In the genomic region with DNA sequence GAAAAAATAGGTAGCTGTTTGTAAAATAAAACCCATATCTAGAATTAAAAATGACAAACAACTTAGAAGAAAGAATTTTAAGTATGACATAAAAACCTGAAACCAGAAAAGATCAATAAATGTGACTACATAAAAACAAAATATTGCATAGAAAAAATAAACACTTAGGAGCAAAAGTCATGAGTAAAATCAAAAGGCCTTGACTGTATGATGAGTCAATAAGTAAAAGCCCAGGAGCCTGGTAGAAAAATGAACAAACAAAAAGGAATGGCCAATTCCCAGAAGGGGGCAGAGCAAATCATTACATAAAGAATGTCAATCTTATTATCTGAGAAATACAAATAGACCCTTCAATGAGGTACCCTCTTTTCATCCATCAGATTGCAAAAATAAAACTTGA, we compare ENCODE assay signal across 17 cellular contexts. TPM values are rescaled to one million over a fixed set of nuclear protein-coding genes. Genes with fewer than 3 reads are reported as not detected.
A peak's percentile ranks its signal among the peaks of the same experiment; 100 is the strongest.
DNase-seq lines count a peak whose midpoint lies in the region; ATAC-seq and TF ChIP-seq lines count a peak whose summit lies in the region.
"Had no signal": no experiment of that assay in that cellular context is flagged by ENCODE, and none has a peak within 500 bp of the region (broad histone marks: within the 10 kb centered on the region; RNA-seq: fewer than 3 reads in every experiment).

No MANE protein-coding gene starts in this region.

- H2AFZ ChIP-seq in GM23248 (no peak overlapping the region), fibroblast of lung (ENCODE audit: low read length) (no peak overlapping the region), smooth muscle cell (ENCODE audit: low read depth) (no peak overlapping the region)
- H2AFZ ChIP-seq: PC-9 had no signal

- no peak overlapping the region for H3K4me3 Mint-ChIP-seq in activated CD8-positive, alpha-beta T cell treated with anti-CD3 and anti-CD28 coated beads, Interleukin-2, amount 10 ng/mL, durations not matched to agents 7 days and 5 days
- H3K4me3 Mint-ChIP-seq: CD14-positive monocyte had no signal

- H3K9me3 ChIP-seq in GM23248 (ENCODE audit: low read depth) (no peaks in the 10 kb centered on the region), fibroblast of lung (ENCODE audit: control insufficient read depth, insufficient read depth, low read depth, low read length) (no peaks in the 10 kb centered on the region), smooth muscle cell (replicated peaks; ENCODE audit: low read depth) (no peaks in the 10 kb centered on the region)

- no peaks in the 10 kb centered on the region for H3K79me2 ChIP-seq in GM23248 (ENCODE audit: insufficient read depth)
- no peaks in the 10 kb centered on the region for H3K79me2 ChIP-seq in fibroblast of lung (ENCODE audit: control insufficient read depth, insufficient read depth, low read length)
- no peaks in the 10 kb centered on the region for H3K79me2 ChIP-seq in smooth muscle cell (ENCODE audit: low read depth)

- H3K36me3 Mint-ChIP-seq in activated CD8-positive, alpha-beta T cell treated with anti-CD3 and anti-CD28 coated beads, Interleukin-2, amount 10 ng/mL, durations not matched to agents 7 days and 5 days (ENCODE audit: low read depth), result no peaks in the 10 kb centered on the region
- H3K36me3 Mint-ChIP-seq: CD14-positive monocyte had no signal

- no peaks in the 10 kb centered on the region for H3K9me3 Mint-ChIP-seq in activated CD8-positive, alpha-beta T cell treated with anti-CD3 and anti-CD28 coated beads, Interleukin-2, amount 10 ng/mL, durations not matched to agents 7 days and 5 days (ENCODE audit: insufficient read depth)

- in situ Hi-C loops in GM23248 (cut with MboI), result no loop called here

- H3K9me2 ChIP-seq in GM23248 (ENCODE audit: insufficient read depth), result no peaks in the 10 kb centered on the region

- peak; percentile 69 for DNase-seq in GM23248
- peak; percentile 39 for DNase-seq in M059J (ENCODE audit: low read depth)
- peak; percentile 6 to 30 for DNase-seq in fibroblast of lung (ENCODE audit: low read depth in 2 of 2)
- no peak for DNase-seq in smooth muscle cell (lab: John Stamatoyannopoulos, UW; ENCODE audit: unreplicated experiment)
- no peak for DNase-seq in activated CD8-positive, alpha-beta T cell treated with anti-CD3 and anti-CD28 coated beads, Interleukin-2, amount 10 ng/mL, durations not matched to agents 7 days and 5 days
- DNase-seq: ACHN, DMS 273 treated with DMSO at 0.1 percent for 48 hours, H7, NCI-H187 treated with DMSO at 0.1 percent for 48 hours, NCI-H345, NCI-H524 treated with DMSO at 0.1 percent for 48 hours, PC-9 had no signal

- H3K27ac Mint-ChIP-seq in activated CD8-positive, alpha-beta T cell treated with anti-CD3 and anti-CD28 coated beads, Interleukin-2, amount 10 ng/mL, durations not matched to agents 7 days and 5 days, result no peak overlapping the region
- H3K27ac Mint-ChIP-seq: CD14-positive monocyte had no signal

- H3K4me1 ChIP-seq in GM23248 (ENCODE audit: insufficient read depth) (peaks cover 37% of the 10 kb centered on the region), fibroblast of lung (ENCODE audit: control insufficient read depth, extremely low read depth, insufficient read depth, low read length) (peaks cover 11% of the 10 kb centered on the region), smooth muscle cell (ENCODE audit: low read depth) (peaks cover 24% of the 10 kb centered on the region)

- H3K4me3 ChIP-seq in GM23248, result no peak overlapping the region
- H3K4me3 ChIP-seq in fibroblast of lung (replicated peaks in 1 of 4; ENCODE audit: control extremely low read depth in 1 of 4, insufficient read depth in 1 of 4, low read depth in 3 of 4, low read length in 4 of 4), result no peak overlapping the region
- H3K4me3 ChIP-seq in smooth muscle cell, result no peak overlapping the region
- H3K4me3 ChIP-seq: K562, PC-9 had no signal

- CTCF ChIA-PET in activated CD8-positive, alpha-beta T cell treated with anti-CD3 and anti-CD28 coated beads, Interleukin-2, amount 10 ng/mL, durations not matched to agents 7 days and 5 days (lab: Charles Lee), result no interaction called here

- H3K36me3 ChIP-seq in GM23248 (ENCODE audit: low read depth), result no peaks in the 10 kb centered on the region
- H3K36me3 ChIP-seq in fibroblast of lung (ENCODE audit: control insufficient read depth, insufficient read depth, low read length), result no peaks in the 10 kb centered on the region
- no peaks in the 10 kb centered on the region for H3K36me3 ChIP-seq in smooth muscle cell (ENCODE audit: low read depth)

- H4K20me1 ChIP-seq in GM23248 (ENCODE audit: insufficient read depth) (no peaks in the 10 kb centered on the region), fibroblast of lung (ENCODE audit: control insufficient read depth, extremely low read depth, insufficient read depth, low read length) (no peaks in the 10 kb centered on the region), smooth muscle cell (ENCODE audit: low read depth) (no peaks in the 10 kb centered on the region)

- no peak overlapping the region for H3K27ac ChIP-seq in GM23248
- H3K27ac ChIP-seq in fibroblast of lung (ENCODE audit: insufficient read depth, low read length), result no peak overlapping the region
- H3K27ac ChIP-seq in smooth muscle cell (ENCODE audit: low read depth), result peak overlapping the region; percentile 91
- H3K27ac ChIP-seq: PC-9, RWPE1 had no signal

- H3K9ac ChIP-seq in GM23248 (no peak overlapping the region), fibroblast of lung (ENCODE audit: insufficient read depth, low read length) (no peak overlapping the region), smooth muscle cell (ENCODE audit: low read depth) (no peak overlapping the region)

- H3K27me3 ChIP-seq in GM23248 (replicated peaks; ENCODE audit: insufficient read depth), result no peaks in the 10 kb centered on the region
- H3K27me3 ChIP-seq in fibroblast of lung (ENCODE audit: control insufficient read depth, insufficient read depth, low read length), result no peaks in the 10 kb centered on the region
- no peaks in the 10 kb centered on the region for H3K27me3 ChIP-seq in smooth muscle cell (ENCODE audit: low read depth)

- ATAC-seq in GM21367 (IDR thresholded peaks at IDR 0.05; ENCODE audit: unreplicated experiment), result no peak
- ATAC-seq in activated CD8-positive, alpha-beta T cell treated with anti-CD3 and anti-CD28 coated beads, Interleukin-2, amount 10 ng/mL, durations not matched to agents 7 days and 5 days, result no peak
- ATAC-seq in HG02938 (IDR thresholded peaks at IDR 0.05; ENCODE audit: unreplicated experiment), result no peak
- ATAC-seq: K562 had no signal

- H3K4me2 ChIP-seq in GM23248 (ENCODE audit: unreplicated experiment) (no peak overlapping the region), fibroblast of lung (ENCODE audit: extremely low read depth, insufficient read depth, low read length) (no peak overlapping the region), smooth muscle cell (peak overlapping the region; percentile 72)
- H3K4me2 ChIP-seq: PC-9 had no signal

- TF ChIP-seq CTCF in fibroblast of lung (conservative IDR thresholded peaks at IDR 0.05 in 1 of 2, IDR thresholded peaks at IDR 0.05 in 1 of 2; ENCODE audit: low read depth in 1 of 2, low read length in 2 of 2), result no peak
- no peak for TF ChIP-seq CTCF in smooth muscle cell (IDR thresholded peaks at IDR 0.05; ENCODE audit: borderline replicate concordance, insufficient read depth, poor library complexity, severe bottlenecking)

- peaks cover 24% of the 10 kb centered on the region for H3F3A ChIP-seq in GM23248 (ENCODE audit: insufficient read depth)
- peaks cover 18% of the 10 kb centered on the region for H3F3A ChIP-seq in smooth muscle cell (ENCODE audit: low read depth)

- peaks cover 31% of the 10 kb centered on the region for H3K4me1 Mint-ChIP-seq in activated CD8-positive, alpha-beta T cell treated with anti-CD3 and anti-CD28 coated beads, Interleukin-2, amount 10 ng/mL, durations not matched to agents 7 days and 5 days (ENCODE audit: low read depth)
- H3K4me1 Mint-ChIP-seq: CD14-positive monocyte had no signal

- H3K27me3 Mint-ChIP-seq in activated CD8-positive, alpha-beta T cell treated with anti-CD3 and anti-CD28 coated beads, Interleukin-2, amount 10 ng/mL, durations not matched to agents 7 days and 5 days (ENCODE audit: low read depth), result peaks cover 21% of the 10 kb centered on the region

- POLR2A ChIA-PET in activated CD8-positive, alpha-beta T cell treated with anti-CD3 and anti-CD28 coated beads, Interleukin-2, amount 10 ng/mL, durations not matched to agents 7 days and 5 days (lab: Charles Lee), result no interaction called here

RNA-seq across cellular contexts. Expression of a gene that starts 20.7 kb away (rescaled TPM):
- 53.7 and 60.4 TPM in 2 replicates for total RNA-seq in GM23248 (2014; rRNA removed; shearing (Covaris generic))
- polyA plus RNA-seq in GM23248 (2016; fragmentation: Nextera tagmentation; extraction: Ambion mirVana), result 34.2 and 36.3 TPM in 2 replicates
- total RNA-seq in M059J (2014; rRNA removed; shearing (Covaris generic)), result 31.3 and 40.5 TPM in 2 replicates
- total RNA-seq in fibroblast of lung, result 13.1 and 85.4 TPM in 2 replicates
- polyA plus RNA-seq in fibroblast of lung, result 48.6 and 51.7 TPM in 2 replicates
- 22.8 and 24.8 TPM in 2 replicates for polyA plus RNA-seq in fibroblast of lung (2012)
- 13.0 and 15.2 TPM in 2 replicates for polyA minus RNA-seq in fibroblast of lung (ENCODE audit: low replicate concordance)
- total RNA-seq in smooth muscle cell, result 433 and 501 TPM in 2 replicates
- 193 and 329 TPM in 2 replicates for polyA plus RNA-seq in smooth muscle cell
- total RNA-seq in activated CD8-positive, alpha-beta T cell treated with anti-CD3 and anti-CD28 coated beads, Interleukin-2, amount 10 ng/mL, durations not matched to agents 7 days and 5 days, result under 1 TPM; 0.29 to 0.50 TPM
- polyA plus RNA-seq: CD14-positive monocyte had no signal

Comparison
In these comparisons a context has a peak if more than half of its experiments do, and no peak if none do; other contexts are left out.
1. DNase-seq: peak in GM23248 (single experiment), M059J (single experiment) and fibroblast of lung (2 of 2); none in smooth muscle cell (single experiment) and activated CD8-positive, alpha-beta T cell treated with anti-CD3 and anti-CD28 coated beads, Interleukin-2, amount 10 ng/mL, durations not matched to agents 7 days and 5 days (single experiment).